Comparison of ENCODE assay signal across 1 cellular context in the genomic region with DNA sequence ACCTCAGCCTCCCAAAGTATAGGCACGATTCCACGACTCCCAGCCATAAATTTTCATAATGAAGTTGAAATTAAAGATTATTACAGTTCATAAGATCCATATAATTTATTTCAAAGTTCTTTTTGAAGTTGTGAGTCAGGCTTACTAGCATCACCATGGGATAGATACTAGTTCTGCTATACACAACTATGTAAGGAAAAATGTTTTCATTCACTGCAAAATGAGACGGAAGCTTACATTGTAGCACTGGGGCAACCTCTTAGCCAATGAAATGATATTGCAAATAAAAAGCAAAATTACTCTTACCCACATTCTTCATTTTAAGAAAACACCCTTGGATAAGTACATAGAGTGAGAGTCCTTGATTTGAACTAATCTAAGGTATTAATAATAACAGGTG.
TF ChIP-seq lines count a peak whose summit lies in the region.

No MANE protein-coding gene starts in this region.

TF ChIP-seq in IMR-90, 13 proteins besides CTCF, POLR2A, EP300 and RAD21:
- TF ChIP-seq RCOR1 (IDR thresholded peaks at IDR 0.05; ENCODE audit: insufficient replicate concordance, low read length) (no peak), MAFK (IDR thresholded peaks at IDR 0.05; ENCODE audit: low read depth, low read length) (no peak), MXI1 (IDR thresholded peaks at IDR 0.05; ENCODE audit: borderline replicate concordance, low read depth, low read length) (no peak), CHD1 (IDR thresholded peaks at IDR 0.05; ENCODE audit: low read depth, low read length) (no peak), MAZ (IDR thresholded peaks at IDR 0.05; ENCODE audit: borderline replicate concordance, low read depth, low read length) (no peak), NFE2L2 (IDR thresholded peaks at IDR 0.05; ENCODE audit: low read depth, low read length) (no peak), CEBPB (IDR thresholded peaks at IDR 0.05; ENCODE audit: low read depth, low read length) (no peak), FOS (IDR thresholded peaks at IDR 0.05; ENCODE audit: low read depth, low read length) (no peak), RFX5 (IDR thresholded peaks at IDR 0.05; ENCODE audit: low read depth, low read length) (no peak), BHLHE40 (IDR thresholded peaks at IDR 0.05; ENCODE audit: low read depth, low read length) (no peak), ELK1 (IDR thresholded peaks at IDR 0.05; ENCODE audit: borderline replicate concordance, low read depth, low read length) (no peak), SMC3 (IDR thresholded peaks at IDR 0.05; ENCODE audit: low read depth, low read length) (no peak)
- TF ChIP-seq, protein P1, sequence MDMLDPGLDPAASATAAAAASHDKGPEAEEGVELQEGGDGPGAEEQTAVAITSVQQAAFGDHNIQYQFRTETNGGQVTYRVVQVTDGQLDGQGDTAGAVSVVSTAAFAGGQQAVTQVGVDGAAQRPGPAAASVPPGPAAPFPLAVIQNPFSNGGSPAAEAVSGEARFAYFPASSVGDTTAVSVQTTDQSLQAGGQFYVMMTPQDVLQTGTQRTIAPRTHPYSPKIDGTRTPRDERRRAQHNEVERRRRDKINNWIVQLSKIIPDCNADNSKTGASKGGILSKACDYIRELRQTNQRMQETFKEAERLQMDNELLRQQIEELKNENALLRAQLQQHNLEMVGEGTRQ (IDR thresholded peaks at IDR 0.05; ENCODE audit: low read depth, low read length): no peak
